1 cellular context compared by ENCODE assay signal in genomic region chr15:74337146-74337545, GRCh38.
TF ChIP-seq lines count a peak whose summit lies in the region.

No MANE protein-coding gene starts in this region.

TF ChIP-seq in H1, 55 proteins besides CTCF, POLR2A, EP300 and RAD21:
- TF ChIP-seq MAX (IDR thresholded peaks at IDR 0.05) (no peak), SP1 (IDR thresholded peaks at IDR 0.05; ENCODE audit: low read depth, low read length) (no peak), POU5F1 (IDR thresholded peaks at IDR 0.05; ENCODE audit: low read depth, low read length) (no peak), NRF1 (IDR thresholded peaks at IDR 0.05; ENCODE audit: low read depth, low read length) (no peak), TAF7 (optimal IDR thresholded peaks at IDR 0.05; ENCODE audit: borderline replicate concordance, low read depth, low read length) (no peak), BACH1 (IDR thresholded peaks at IDR 0.05; ENCODE audit: low read length) (no peak), GTF2F1 (IDR thresholded peaks at IDR 0.05; ENCODE audit: borderline replicate concordance, low read depth, low read length) (no peak), CTBP2 (IDR thresholded peaks at IDR 0.05; ENCODE audit: borderline replicate concordance, insufficient read depth, insufficient read length, low read length) (no peak), CBX8 (IDR thresholded peaks at IDR 0.05; ENCODE audit: borderline replicate concordance, low read depth, low read length) (no peak), RXRA (IDR thresholded peaks at IDR 0.05; ENCODE audit: insufficient read depth, low read depth, low read length) (no peak), CEBPB (IDR thresholded peaks at IDR 0.05; ENCODE audit: low read depth, low read length) (no peak), GABPA (IDR thresholded peaks at IDR 0.05; ENCODE audit: borderline replicate concordance, insufficient read depth, low read length) (no peak), USF2 (IDR thresholded peaks at IDR 0.05; ENCODE audit: low read length) (no peak), POLR2AphosphoS5 (IDR thresholded peaks at IDR 0.05; ENCODE audit: low read depth, low read length) (no peak), SRF (IDR thresholded peaks at IDR 0.05; ENCODE audit: low read depth, low read length) (no peak), ZNF274 (IDR thresholded peaks at IDR 0.05; ENCODE audit: borderline replicate concordance, extremely low read depth, low read length) (no peak), PHF8 (conservative IDR thresholded peaks at IDR 0.05; ENCODE audit: low read depth, low read length) (no peak), CREB1 (IDR thresholded peaks at IDR 0.05) (no peak), NANOG (IDR thresholded peaks at IDR 0.05; ENCODE audit: insufficient read depth, low read depth, low read length, poor library complexity, severe bottlenecking) (no peak), ATF3 (IDR thresholded peaks at IDR 0.05; ENCODE audit: insufficient read depth, low read depth, low read length) (no peak)
TF ChIP-seq in H1: peak in this region for 0.
